15 cellular contexts compared by ENCODE assay signal in genomic region chr16:87421369-87421912, GRCh38.
"Had no signal": no experiment of that assay in that cellular context is flagged by ENCODE, and none has a peak within 500 bp of the region (broad histone marks: within the 10 kb centered on the region; RNA-seq: fewer than 3 reads in every experiment).

No MANE protein-coding gene starts in this region.

- H3K36me3 Mint-ChIP-seq: naive B cell had no signal

- H3K27ac Mint-ChIP-seq: mesothelial cell of epicardium; natural killer cell treated with Interleukin-12 subunit alpha and Interleukin-12 subunit beta and Interleukin-15 and Interleukin-18, amount 100 ng/mL, for 72 hours; progenitor cell of endocrine pancreas; stimulated activated naive B cell treated with anti-CD40 and anti-IgM and Interleukin-4, amounts not matched to agents 10 μg/mL and 1 μg/mL and 100 μg/mL, for 72 hours; stimulated activated naive CD8-positive, alpha-beta T cell treated with anti-CD3 and anti-CD28 coated beads, Interleukin-15, Interleukin-2, amounts not matched to agents 100 ng/mL and 50 ng/mL, for 24 hours had no signal

- H3K4me1 Mint-ChIP-seq: naive B cell; stimulated activated naive B cell treated with anti-CD40 and anti-IgM and Interleukin-4, amounts not matched to agents 10 μg/mL and 1 μg/mL and 100 μg/mL, for 72 hours had no signal

- DNase-seq: cortex of kidney; effector memory CD8-positive, alpha-beta T cell; kidney; mesenchymal stem cell; mucosa of descending colon; naive B cell; small intestine; stimulated activated CD4-positive, alpha-beta T cell treated with anti-CD3 and anti-CD28 coated beads, Interleukin-15, amount 100 ng/mL, for 24 hours; stimulated activated CD4-positive, alpha-beta T cell treated with anti-CD3 and anti-CD28 coated beads, Interleukin-2, amount 100 ng/mL, for 48 hours; stimulated activated naive B cell treated with anti-CD40 and anti-IgM and Interleukin-4, amounts not matched to agents 10 μg/mL and 1 μg/mL and 100 μg/mL, for 72 hours had no signal

- H3K27me3 Mint-ChIP-seq: effector memory CD8-positive, alpha-beta T cell; naive B cell; natural killer cell treated with Interleukin-12 subunit alpha and Interleukin-12 subunit beta and Interleukin-15 and Interleukin-18, amount 100 ng/mL, for 72 hours; progenitor cell of endocrine pancreas; stimulated activated naive B cell treated with anti-CD40 and anti-IgM and Interleukin-4, amounts not matched to agents 10 μg/mL and 1 μg/mL and 100 μg/mL, for 72 hours; stimulated activated naive CD8-positive, alpha-beta T cell treated with anti-CD3 and anti-CD28 coated beads, Interleukin-15, Interleukin-2, amounts not matched to agents 100 ng/mL and 50 ng/mL, for 24 hours had no signal

- H3K4me3 Mint-ChIP-seq: effector memory CD8-positive, alpha-beta T cell; mesothelial cell of epicardium; naive B cell; natural killer cell treated with Interleukin-12 subunit alpha and Interleukin-12 subunit beta and Interleukin-15 and Interleukin-18, amount 100 ng/mL, for 72 hours; neural crest cell; stimulated activated naive B cell treated with anti-CD40 and anti-IgM and Interleukin-4, amounts not matched to agents 10 μg/mL and 1 μg/mL and 100 μg/mL, for 72 hours; stimulated activated naive CD8-positive, alpha-beta T cell treated with anti-CD3 and anti-CD28 coated beads, Interleukin-15, Interleukin-2, amounts not matched to agents 100 ng/mL and 50 ng/mL, for 24 hours had no signal

- H3K9me3 Mint-ChIP-seq: effector memory CD8-positive, alpha-beta T cell; naive B cell; natural killer cell treated with Interleukin-12 subunit alpha and Interleukin-12 subunit beta and Interleukin-15 and Interleukin-18, amount 100 ng/mL, for 72 hours; neural crest cell; stimulated activated naive CD8-positive, alpha-beta T cell treated with anti-CD3 and anti-CD28 coated beads, Interleukin-15, Interleukin-2, amounts not matched to agents 100 ng/mL and 50 ng/mL, for 24 hours had no signal

- ATAC-seq: effector memory CD8-positive, alpha-beta T cell; natural killer cell treated with Interleukin-12 subunit alpha and Interleukin-12 subunit beta and Interleukin-15 and Interleukin-18, amount 100 ng/mL, for 72 hours; stimulated activated naive B cell treated with anti-CD40 and anti-IgM and Interleukin-4, amounts not matched to agents 10 μg/mL and 1 μg/mL and 100 μg/mL, for 72 hours had no signal
